Comparison of ENCODE assay signal across 8 cellular contexts in the genomic region with DNA sequence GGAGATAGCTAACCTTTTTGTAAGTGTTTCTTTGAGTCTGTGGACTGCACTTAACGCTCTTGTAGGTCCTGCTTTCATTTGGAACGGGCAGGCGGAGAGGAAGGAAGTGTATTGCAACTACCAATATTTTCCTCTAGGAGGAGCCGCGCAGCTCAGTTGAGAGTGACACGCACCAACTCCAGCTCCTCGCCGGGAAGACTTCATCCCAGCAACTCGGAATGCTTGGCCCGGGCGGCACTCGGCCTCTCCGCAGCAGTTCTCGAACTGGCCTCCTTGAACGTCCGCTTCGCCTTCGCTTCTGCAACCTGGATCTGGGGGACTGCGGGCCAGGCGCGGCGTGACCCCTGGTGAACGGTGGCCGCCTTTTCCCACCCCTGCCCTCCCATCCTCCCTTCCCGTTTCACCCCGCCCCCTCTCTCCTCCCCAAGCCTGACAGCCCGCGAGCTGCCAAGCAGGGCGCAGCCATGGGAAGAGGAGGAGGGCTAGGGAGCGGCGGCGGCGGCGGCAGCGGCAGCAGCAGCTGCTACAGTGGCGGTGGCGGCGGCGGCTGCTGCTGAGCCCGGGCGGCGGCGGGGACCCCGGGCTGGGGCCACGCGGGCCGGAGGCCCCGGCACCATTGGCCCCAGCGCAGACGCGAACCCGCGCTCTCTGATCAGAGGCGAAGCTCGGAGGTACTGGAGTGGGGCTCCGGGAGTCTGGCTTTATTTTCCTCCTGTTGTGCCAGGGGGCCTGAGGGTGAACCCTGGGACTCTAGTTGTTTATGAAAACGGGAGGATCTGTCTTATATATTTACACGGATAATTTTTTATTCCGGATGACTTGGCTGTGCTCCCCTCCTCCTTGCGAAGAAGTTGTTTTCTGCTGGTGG. TPM values are rescaled to one million over a fixed set of nuclear protein-coding genes. Genes with fewer than 3 reads are reported as not detected.
A peak's percentile ranks its signal among the peaks of the same experiment; 100 is the strongest.
DNase-seq lines count a peak whose midpoint lies in the region; ATAC-seq and TF ChIP-seq lines count a peak whose summit lies in the region.

A gene (plus strand): TSS at position 155 of the 868 bp plus-strand sequence. CDS start 142,436 bp downstream, outside the sequence.

- in situ Hi-C loops in gastrocnemius medialis (cut with MboI; ENCODE audit: low sequenced_read_pairs in 4 of 4): loop anchor here in 2 of 4 donors (10.0 to 25.0 kb wide), 4 partner anchors 161 to 464 kb away; a partner anchor contains a TSS

- H3K4me3 ChIP-seq in PC-9: no peak within 1 kb of the TSS
- H3K4me3 ChIP-seq in iPS-20b (ENCODE audit: low read length): peak within 1 kb of the TSS; percentile 75
- H3K4me3 ChIP-seq in gastrocnemius medialis: peak within 1 kb of the TSS; percentile 62 to 90 (median 80)

- H3K9me3 ChIP-seq in PC-9 (ENCODE audit: insufficient read depth, low read depth) (no peaks in the 10 kb centered on the region), iPS-20b (ENCODE audit: insufficient read depth, low read depth, low read length) (no peaks in the 10 kb centered on the region), gastrocnemius medialis (no peaks in the 10 kb centered on the region)

- no peaks in the 10 kb centered on the region for H3K79me2 ChIP-seq in PC-9 (ENCODE audit: low read depth)

- H2AFZ ChIP-seq in PC-9: 0 out of 2 replicates have a peak within 1 kb of the TSS, but pooled peaks have one; percentile 70

- no peaks in the 10 kb centered on the region for H3K36me3 ChIP-seq in PC-9 (ENCODE audit: low read depth)
- H3K36me3 ChIP-seq in iPS-20b (ENCODE audit: insufficient read depth, low read depth, low read length): no peaks in the 10 kb centered on the region
- no peaks in the 10 kb centered on the region for H3K36me3 ChIP-seq in gastrocnemius medialis

- H3K4me2 ChIP-seq in PC-9: no peak within 1 kb of the TSS

- H3K27ac ChIP-seq in PC-9 (no peak within 1 kb of the TSS), caudate nucleus (ENCODE audit: low read depth, low read length) (no peak within 1 kb of the TSS), iPS-20b (ENCODE audit: low read length) (no peak within 1 kb of the TSS), gastrocnemius medialis (peak within 1 kb of the TSS; percentile 71 to 90 (median 85))

- H4K20me1 ChIP-seq in PC-9 (ENCODE audit: insufficient read depth): no peaks in the 10 kb centered on the region; the same call in 1 of the 2 replicates

- peak; percentile 84 for ATAC-seq in GM21360 (IDR thresholded peaks at IDR 0.05; ENCODE audit: unreplicated experiment)
- ATAC-seq in gastrocnemius medialis: peak; percentile 86 to 91

- TF ChIP-seq CTCF in PC-9 (conservative IDR thresholded peaks at IDR 0.05) (peak; percentile 30; the same call in 1 of the 2 replicates), gastrocnemius medialis (IDR thresholded peaks at IDR 0.05 in 4 of 5, conservative IDR thresholded peaks at IDR 0.05 in 1 of 5) (peak; percentile 72 to 89 (median 84))

- no peaks in the 10 kb centered on the region for H3F3A ChIP-seq in PC-9 (ENCODE audit: insufficient read depth, low read depth)

- no TSS peak for BruUV-seq in PC-9 (replicated peaks; lab: Mats Ljungman, UMichigan)

- H3K9me2 ChIP-seq in PC-9 (ENCODE audit: insufficient read depth): no peaks in the 10 kb centered on the region

- no peaks in the 10 kb centered on the region for H3K27me3 ChIP-seq in PC-9 (ENCODE audit: insufficient read depth, low read depth)
- H3K27me3 ChIP-seq in iPS-20b (ENCODE audit: insufficient read depth, low read length): peaks cover 32% of the 10 kb centered on the region
- H3K27me3 ChIP-seq in gastrocnemius medialis: no peaks in the 10 kb centered on the region

- H3K9ac ChIP-seq in iPS-20b (ENCODE audit: low read depth, low read length): peak within 1 kb of the TSS; percentile 17; the same call in 1 of the 2 replicates

- DNase-seq in DMS153 treated with DMSO at 0.1 percent for 48 hours (lab: John Stamatoyannopoulos, UW; ENCODE audit: unreplicated experiment) (peak; percentile 89), HUDEP-2 (lab: John Stamatoyannopoulos, UW; ENCODE audit: unreplicated experiment in 76 of 76) (peak in 49 of 76 experiments; percentile 1 to 50 (median 15)), PC-9 (peak in 1 of 2 experiments; percentile 67), caudate nucleus (lab: John Stamatoyannopoulos, UW) (peak in 60 of 61 donors; percentile 1 to 90 (median 72)), gastrocnemius medialis (peak; percentile 86 to 87), T-helper 9 cell (no peak)

- no peaks in the 10 kb centered on the region for H3K4me1 ChIP-seq in PC-9 (replicated peaks; ENCODE audit: insufficient read depth)
- no peaks in the 10 kb centered on the region for H3K4me1 ChIP-seq in iPS-20b (ENCODE audit: insufficient read depth, low read length)
- H3K4me1 ChIP-seq in gastrocnemius medialis: peaks cover 28 to 30% of the 10 kb centered on the region in 2 donors

- POLR2A ChIA-PET in PC-9 (lab: Charles Lee; ENCODE audit: unreplicated experiment): interaction anchor here (0.7 kb wide), 1 partner anchor 1202 kb away, joined by 3 read pairs; no protein-coding TSS in a partner anchor

- TF ChIP-seq POLR2A in gastrocnemius medialis (IDR thresholded peaks at IDR 0.05): peak in 1 of 2 donors; percentile 31

- CTCF ChIA-PET in PC-9 (lab: Charles Lee): interaction anchor here (0.5 to 1.0 kb wide), 3 partner anchors 71 to 879 kb away, joined by 3 to 4 read pairs (median 3); no protein-coding TSS in a partner anchor

- intact Hi-C loops in PC-9 (cut with micrococcal nuclease; ENCODE audit: unreplicated experiment) (loop anchor here (1.0 to 5.0 kb wide), 2 partner anchors 159 to 466 kb away; no protein-coding TSS in a partner anchor), gastrocnemius medialis (cut with DNase I; ENCODE audit: low total_unique reads) (loop anchor here (1.0 to 10.0 kb wide), 8 partner anchors 74 to 519 kb away; a partner anchor contains a TSS)

RNA-seq across cellular contexts. Expression of the gene that starts here (rescaled TPM):
- not detected in 2 replicates for total RNA-seq in PC-9 (2021)
- total RNA-seq in gastrocnemius medialis: 100 to 1,000 TPM in 1 of 4 donors, 10 to 100 TPM in 3; 38.9 to 105 (median 74.8) TPM

Comparison
In these comparisons a context has a peak if more than half of its experiments do, and no peak if none do; other contexts are left out.
1. RNA of the gene that starts here (total RNA-seq): 38.9 to 105 TPM in gastrocnemius medialis; not detected in PC-9; every median in the first group is over 10 times any median in the second.
2. H3K27ac ChIP-seq: peak in gastrocnemius medialis (4 of 4); none in PC-9 (single experiment), caudate nucleus (single experiment) and iPS-20b (single experiment).